Comparison of ENCODE assay signal across 8 cellular contexts in genomic region chr4:170990989-170991589, GRCh38.
DNase-seq lines count a peak whose midpoint lies in the region; ATAC-seq and TF ChIP-seq lines count a peak whose summit lies in the region.

No MANE protein-coding gene starts in this region.

- H3K4me1 ChIP-seq in PC-3 (ENCODE audit: insufficient read depth, low read length), result no peaks in the 10 kb centered on the region
- no peaks in the 10 kb centered on the region for H3K4me1 ChIP-seq in hepatocyte (ENCODE audit: insufficient read depth)
- H3K4me1 ChIP-seq in psoas muscle, result no peaks in the 10 kb centered on the region

- 52% methylated on average over 8 of the region's 8 CpGs for WGBS in hepatocyte (ENCODE audit: low lambda C conversion rate, missing lambda C conversion rate)
- WGBS in psoas muscle, 3 donors, result 46 to 49% (median 49%) methylated on average over 8 of the region's 8 CpGs

- no peak overlapping the region for H3K9ac ChIP-seq in PC-3 (ENCODE audit: low read length)

- H4K20me1 ChIP-seq in PC-3 (ENCODE audit: low read length) (no peaks in the 10 kb centered on the region), hepatocyte (ENCODE audit: insufficient read depth, poor library complexity, severe bottlenecking) (no peaks in the 10 kb centered on the region)

- H3K36me3 Mint-ChIP-seq in activated naive CD4-positive, alpha-beta T cell treated with anti-CD3 and anti-CD28 coated beads, Interleukin-2, amount 10 ng/mL, durations not matched to agents 7 days and 5 days, result no peaks in the 10 kb centered on the region

- H3K27ac ChIP-seq in PC-3 (ENCODE audit: low read length) (no peak overlapping the region), hepatocyte (no peak overlapping the region), psoas muscle (no peak overlapping the region)

- H3K9me3 ChIP-seq in PC-3 (ENCODE audit: low read length) (no peaks in the 10 kb centered on the region), hepatocyte (ENCODE audit: low read depth) (no peaks in the 10 kb centered on the region), psoas muscle (no peaks in the 10 kb centered on the region)

- peak; percentile 35 for DNase-seq in COLO829 (ENCODE audit: low spot score)
- DNase-seq in PC-3, result peak; percentile 44
- peak; percentile 59 for DNase-seq in hepatocyte (ENCODE audit: low spot score)
- DNase-seq in psoas muscle, result no peak
- no peak for DNase-seq in activated naive CD4-positive, alpha-beta T cell treated with anti-CD3 and anti-CD28 coated beads, Interleukin-2, amount 10 ng/mL, durations not matched to agents 7 days and 5 days
- no peak for DNase-seq in middle frontal gyrus (ENCODE audit: extremely low spot score, low spot score)

- no peaks in the 10 kb centered on the region for H3K79me2 ChIP-seq in PC-3 (ENCODE audit: low read length)
- H3K79me2 ChIP-seq in hepatocyte, result no peaks in the 10 kb centered on the region

- no peaks in the 10 kb centered on the region for H3K4me1 Mint-ChIP-seq in activated naive CD4-positive, alpha-beta T cell treated with anti-CD3 and anti-CD28 coated beads, Interleukin-2, amount 10 ng/mL, durations not matched to agents 7 days and 5 days

- H3K4me2 ChIP-seq in PC-3 (ENCODE audit: low read length) (no peak overlapping the region), hepatocyte (no peak overlapping the region)

- H3F3A ChIP-seq in PC-3 (ENCODE audit: low read length, unreplicated experiment), result no peaks in the 10 kb centered on the region

- H2AFZ ChIP-seq in PC-3 (ENCODE audit: low read length) (no peak overlapping the region), hepatocyte (no peak overlapping the region)

- H3K4me3 Mint-ChIP-seq in activated naive CD4-positive, alpha-beta T cell treated with anti-CD3 and anti-CD28 coated beads, Interleukin-2, amount 10 ng/mL, durations not matched to agents 7 days and 5 days, result no peak overlapping the region

- H3K9me2 ChIP-seq in PC-3 (replicated peaks; ENCODE audit: low read length) (no peaks in the 10 kb centered on the region), hepatocyte (replicated peaks; ENCODE audit: insufficient read depth) (no peaks in the 10 kb centered on the region)

- CTCF ChIA-PET in PC-3 (lab: Charles Lee), result interaction anchor here (0.6 kb wide), 1 partner anchor 816 kb away, joined by 7 read pairs; no protein-coding TSS in a partner anchor
- CTCF ChIA-PET in activated naive CD4-positive, alpha-beta T cell treated with anti-CD3 and anti-CD28 coated beads, Interleukin-2, amount 10 ng/mL, durations not matched to agents 7 days and 5 days (lab: Charles Lee), result interaction anchor here (1.1 kb wide), 1 partner anchor 10 kb away, joined by 3 read pairs; no protein-coding TSS in a partner anchor

- no peaks in the 10 kb centered on the region for H3K9me3 Mint-ChIP-seq in activated naive CD4-positive, alpha-beta T cell treated with anti-CD3 and anti-CD28 coated beads, Interleukin-2, amount 10 ng/mL, durations not matched to agents 7 days and 5 days

- TF ChIP-seq CTCF in PC-3 (conservative IDR thresholded peaks at IDR 0.05; ENCODE audit: low read depth, low read length), result peak; percentile 55
- TF ChIP-seq CTCF in hepatocyte (IDR thresholded peaks at IDR 0.05; ENCODE audit: poor library complexity), result peak; percentile 53
- TF ChIP-seq CTCF in psoas muscle (IDR thresholded peaks at IDR 0.05), result no peak

- POLR2A ChIA-PET in PC-3 (lab: Charles Lee; ENCODE audit: unreplicated experiment), result no interaction called here

- H3K27me3 Mint-ChIP-seq in activated naive CD4-positive, alpha-beta T cell treated with anti-CD3 and anti-CD28 coated beads, Interleukin-2, amount 10 ng/mL, durations not matched to agents 7 days and 5 days, result no peaks in the 10 kb centered on the region

- BruUV-seq in PC-3 (replicated peaks; lab: Mats Ljungman, UMichigan), result no TSS peak

- H3K4me3 ChIP-seq in PC-3 (ENCODE audit: low read length), result no peak overlapping the region
- H3K4me3 ChIP-seq in hepatocyte, result no peak overlapping the region
- H3K4me3 ChIP-seq in psoas muscle, result no peak overlapping the region

- no peaks in the 10 kb centered on the region for H3K36me3 ChIP-seq in PC-3 (ENCODE audit: low read depth, low read length)
- no peaks in the 10 kb centered on the region for H3K36me3 ChIP-seq in hepatocyte (replicated peaks; ENCODE audit: insufficient read depth, low read depth)
- H3K36me3 ChIP-seq in psoas muscle (ENCODE audit: insufficient read depth in 1 of 2, low read depth in 1 of 2), result no peaks in the 10 kb centered on the region

- H3K27me3 ChIP-seq in PC-3 (ENCODE audit: low read length), result no peaks in the 10 kb centered on the region
- H3K27me3 ChIP-seq in hepatocyte, result no peaks in the 10 kb centered on the region
- H3K27me3 ChIP-seq in psoas muscle (ENCODE audit: insufficient read depth in 3 of 3, low read length in 2 of 3), result no peaks in the 10 kb centered on the region

- intact Hi-C loops in PC-3 (cut with micrococcal nuclease) (no loop called here), psoas muscle (cut with DNase I) (no loop called here)

- ATAC-seq in GM19372 (IDR thresholded peaks at IDR 0.05; ENCODE audit: low read depth, unreplicated experiment) (peak; percentile 96), HG03280 (IDR thresholded peaks at IDR 0.05; ENCODE audit: unreplicated experiment) (peak; percentile 81), PC-3 (no peak), psoas muscle (no peak)

- no peak overlapping the region for H3K27ac Mint-ChIP-seq in activated naive CD4-positive, alpha-beta T cell treated with anti-CD3 and anti-CD28 coated beads, Interleukin-2, amount 10 ng/mL, durations not matched to agents 7 days and 5 days

Comparison
In these comparisons a context has a peak if more than half of its experiments do, and no peak if none do; other contexts are left out.
1. DNase-seq: peak in COLO829 (single experiment), PC-3 (single experiment) and hepatocyte (single experiment); none in psoas muscle (0 of 2), activated naive CD4-positive, alpha-beta T cell treated with anti-CD3 and anti-CD28 coated beads, Interleukin-2, amount 10 ng/mL, durations not matched to agents 7 days and 5 days (single experiment) and middle frontal gyrus (single experiment).
2. ATAC-seq: peak in GM19372 (single experiment) and HG03280 (single experiment); none in PC-3 (single experiment) and psoas muscle (0 of 4).